ENCODE assay signal across 1 cellular context in genomic region chr16:88662843-88663606, GRCh38.
TF ChIP-seq lines count a peak whose summit lies in the region.

Gene MVD (minus strand): TSS chr16:88663091. CDS start chr16:88663080, 11 bp downstream.

TF ChIP-seq in K562, 482 proteins besides CTCF, POLR2A, EP300 and RAD21 (continued from another document and continues in another):
- no peak; the same call in 1 of the 2 replicates for TF ChIP-seq ZBTB40 (IDR thresholded peaks at IDR 0.05)
- no peak for TF ChIP-seq ZBTB40 (CRISPR knock-in tag; IDR thresholded peaks at IDR 0.05)
- peak; percentile 40 for TF ChIP-seq RB1 (IDR thresholded peaks at IDR 0.05; ENCODE audit: low read depth)
- TF ChIP-seq MBD1 (CRISPR knock-in tag; IDR thresholded peaks at IDR 0.05): no peak
- TF ChIP-seq HINFP (tag; conservative IDR thresholded peaks at IDR 0.05; ENCODE audit: low read depth): no peak
- TF ChIP-seq TRIM25 (IDR thresholded peaks at IDR 0.05; ENCODE audit: borderline replicate concordance): no peak
- no peak for TF ChIP-seq MYBL2 (IDR thresholded peaks at IDR 0.05; ENCODE audit: low read depth)
- no peak for TF ChIP-seq MYBL2 (CRISPR knock-in tag; IDR thresholded peaks at IDR 0.05; ENCODE audit: borderline replicate concordance)
- no peak for TF ChIP-seq FOXJ2 (tag; IDR thresholded peaks at IDR 0.05)
- TF ChIP-seq FOS (IDR thresholded peaks at IDR 0.05; ENCODE audit: extremely low read depth, insufficient read length): peak; percentile 97
- TF ChIP-seq ESRRA (IDR thresholded peaks at IDR 0.05; ENCODE audit: borderline replicate concordance, low read depth): no peak; the same call in 1 of the 2 replicates
- no peak for TF ChIP-seq ESRRB (CRISPR knock-in tag; IDR thresholded peaks at IDR 0.05; ENCODE audit: borderline replicate concordance)
- TF ChIP-seq TSHZ1 (CRISPR knock-in tag; IDR thresholded peaks at IDR 0.05): no peak
- peak; percentile 84 for TF ChIP-seq L3MBTL2 (IDR thresholded peaks at IDR 0.05)
- TF ChIP-seq ZNF133 (CRISPR knock-in tag; IDR thresholded peaks at IDR 0.05): peak; percentile 60; the same call in 1 of the 2 replicates
- peak; percentile 50 for TF ChIP-seq PRDM10 (IDR thresholded peaks at IDR 0.05; ENCODE audit: partially characterized antibody)
- TF ChIP-seq CREM (IDR thresholded peaks at IDR 0.05; ENCODE audit: low read depth): peak; percentile 99
- TF ChIP-seq THAP7 (CRISPR knock-in tag; IDR thresholded peaks at IDR 0.05): no peak
- TF ChIP-seq JUNB (CRISPR knock-in tag; conservative IDR thresholded peaks at IDR 0.05): no peak
- peak in 1 of 2 experiments; percentile 84 for TF ChIP-seq MAZ (CRISPR knock-in tag; conservative IDR thresholded peaks at IDR 0.05 in 1 of 2, IDR thresholded peaks at IDR 0.05 in 1 of 2)
- peak; percentile 100 for TF ChIP-seq POLR2G (IDR thresholded peaks at IDR 0.05; ENCODE audit: low read depth, low read length)
- TF ChIP-seq RUNX1 (IDR thresholded peaks at IDR 0.05; ENCODE audit: low read depth): 0 out of 2 replicates have a peak, but pooled peaks have one; percentile 43
- peak; percentile 58 for TF ChIP-seq ETS1 (conservative IDR thresholded peaks at IDR 0.05; ENCODE audit: control insufficient read depth, low read depth, low read length)
- no peak for TF ChIP-seq ATF2 (CRISPR knock-in tag; IDR thresholded peaks at IDR 0.05)
- TF ChIP-seq TEAD4 (IDR thresholded peaks at IDR 0.05; ENCODE audit: low read length): no peak
- TF ChIP-seq TEAD4 (CRISPR knock-in tag; IDR thresholded peaks at IDR 0.05; ENCODE audit: borderline replicate concordance): no peak
